In genomic region chr12:6770094-6770493, GRCh38 we compare ENCODE assay signal across 25 cellular contexts. TPM values are rescaled to one million over a fixed set of nuclear protein-coding genes. Genes with fewer than 3 reads are reported as not detected.
DNase-seq lines count a peak whose midpoint lies in the region; ATAC-seq and TF ChIP-seq lines count a peak whose summit lies in the region.
"Had no signal": no experiment of that assay in that cellular context is flagged by ENCODE, and none has a peak within 500 bp of the region (broad histone marks: within the 10 kb centered on the region; RNA-seq: fewer than 3 reads in every experiment).

No MANE protein-coding gene starts in this region.

- DNase-seq in natural killer cell treated with Interleukin-12 subunit alpha and Interleukin-12 subunit beta and Interleukin-15 and Interleukin-18, amount 100 ng/mL, for 72 hours (ENCODE audit: low spot score): peak; percentile 12
- no peak for DNase-seq in natural killer cell
- no peak for DNase-seq in MCF 10A (ENCODE audit: unreplicated experiment)
- DNase-seq in activated naive CD4-positive, alpha-beta T cell treated with Interleukin-2 at 50 U/mL for 16 hours: no peak
- DNase-seq in prostate gland (ENCODE audit: low spot score): no peak
- no peak for DNase-seq in SKM-1 treated with dmso at 0.1 percent for 144 hours (lab: John Stamatoyannopoulos, UW; ENCODE audit: unreplicated experiment)
- DNase-seq in activated T-cell treated with anti-CD3 and anti-CD28 coated beads, Interleukin-2, amount 50 U/mL, for 48 hours: no peak
- DNase-seq: adrenal gland; CD4-positive, alpha-beta T cell; dorsolateral prefrontal cortex; left colon; NCI-H1417 treated with DMSO at 0.1 percent for 48 hours; NCI-H526; occipital lobe; right cardiac atrium; SIG-M5; stimulated activated naive CD4-positive, alpha-beta T cell; T-helper 17 cell had no signal

- no peaks in the 10 kb centered on the region for H3K9me3 Mint-ChIP-seq in natural killer cell treated with Interleukin-12 subunit alpha and Interleukin-12 subunit beta and Interleukin-15 and Interleukin-18, amount 100 ng/mL, for 72 hours
- no peaks in the 10 kb centered on the region for H3K9me3 Mint-ChIP-seq in natural killer cell
- no peaks in the 10 kb centered on the region for H3K9me3 Mint-ChIP-seq in MCF 10A (ENCODE audit: unreplicated experiment)
- no peaks in the 10 kb centered on the region for H3K9me3 Mint-ChIP-seq in nephron
- H3K9me3 Mint-ChIP-seq: CD4-positive, alpha-beta T cell; WTC11 had no signal

- TF ChIP-seq CTCF in natural killer cell (IDR thresholded peaks at IDR 0.05) (no peak), MCF 10A (IDR thresholded peaks at IDR 0.05; ENCODE audit: unreplicated experiment) (no peak), nephron (IDR thresholded peaks at IDR 0.05; ENCODE audit: unreplicated experiment in 3 of 3) (no peak), prostate gland (IDR thresholded peaks at IDR 0.05) (no peak)

- H3K27me3 Mint-ChIP-seq in natural killer cell treated with Interleukin-12 subunit alpha and Interleukin-12 subunit beta and Interleukin-15 and Interleukin-18, amount 100 ng/mL, for 72 hours: peaks cover 34 to 39% of the 10 kb centered on the region in 2 donors
- H3K27me3 Mint-ChIP-seq in natural killer cell (ENCODE audit: low read depth in 2 of 2) (peaks cover 61 to 66% of the 10 kb centered on the region in 2 donors), MCF 10A (ENCODE audit: insufficient read depth, unreplicated experiment) (no peaks in the 10 kb centered on the region), nephron (ENCODE audit: low read depth) (peaks cover 15% of the 10 kb centered on the region)

- WGBS in prostate gland: 76% methylated on average over 12 of the region's 12 CpGs

- no peaks in the 10 kb centered on the region for H3K27me3 ChIP-seq in prostate gland (replicated peaks; ENCODE audit: insufficient read depth)
- H3K27me3 ChIP-seq: adrenal gland, vagina had no signal

- ATAC-seq in natural killer cell treated with Interleukin-12 subunit alpha and Interleukin-12 subunit beta and Interleukin-15 and Interleukin-18, amount 100 ng/mL, for 72 hours: no peak
- no peak for ATAC-seq in natural killer cell
- ATAC-seq: esophagus mucosa, HCT116, left colon, right cardiac atrium, T-helper 17 cell, WTC11 had no signal

- no TSS peak for BruUV-seq in MCF 10A (replicated peaks; lab: Mats Ljungman, UMichigan)

- no peaks in the 10 kb centered on the region for H3K9me3 ChIP-seq in prostate gland
- H3K9me3 ChIP-seq: adrenal gland, vagina had no signal

- TF ChIP-seq POLR2A in prostate gland (IDR thresholded peaks at IDR 0.05): no peak

- H3K27ac ChIP-seq in prostate gland: peak overlapping the region in 1 of 2 donors; percentile 51
- H3K27ac ChIP-seq: cardiac muscle cell had no signal

- peaks cover 35 to 54% of the 10 kb centered on the region in 2 donors for H3K4me1 Mint-ChIP-seq in natural killer cell treated with Interleukin-12 subunit alpha and Interleukin-12 subunit beta and Interleukin-15 and Interleukin-18, amount 100 ng/mL, for 72 hours (ENCODE audit: low read depth in 2 of 2)
- H3K4me1 Mint-ChIP-seq in natural killer cell (peaks cover 24 to 31% of the 10 kb centered on the region in 2 donors), MCF 10A (ENCODE audit: insufficient read depth, unreplicated experiment) (peaks cover 49% of the 10 kb centered on the region), nephron (peaks cover 40% of the 10 kb centered on the region)

- CTCF ChIA-PET in MCF 10A (lab: Yijun Ruan, JAX): interaction anchor here (0.7 to 7.8 kb wide), 3 partner anchors 9 to 81 kb away, joined by 3 to 174 read pairs (median 3); partner anchors contain the start of gene MLF2

- H3K4me1 ChIP-seq in prostate gland (replicated peaks): peaks cover 12% of the 10 kb centered on the region

- peaks cover 7% of the 10 kb centered on the region for H3K36me3 Mint-ChIP-seq in natural killer cell treated with Interleukin-12 subunit alpha and Interleukin-12 subunit beta and Interleukin-15 and Interleukin-18, amount 100 ng/mL, for 72 hours
- no peaks in the 10 kb centered on the region for H3K36me3 Mint-ChIP-seq in natural killer cell
- H3K36me3 Mint-ChIP-seq in MCF 10A (ENCODE audit: insufficient read depth, unreplicated experiment): peaks cover 15% of the 10 kb centered on the region
- peaks cover 39% of the 10 kb centered on the region for H3K36me3 Mint-ChIP-seq in nephron (ENCODE audit: low read depth)

- H3K4me3 ChIP-seq in prostate gland: no peak overlapping the region
- H3K4me3 ChIP-seq: adrenal gland, cardiac muscle cell, vagina had no signal

- intact Hi-C loops in natural killer cell (cut with micrococcal nuclease): no loop called here
- intact Hi-C loops in MCF 10A (cut with micrococcal nuclease): no loop called here
- intact Hi-C loops in prostate gland (cut with DNase I): no loop called here

- peak overlapping the region in 1 of 2 donors; percentile 72 for H3K27ac Mint-ChIP-seq in natural killer cell treated with Interleukin-12 subunit alpha and Interleukin-12 subunit beta and Interleukin-15 and Interleukin-18, amount 100 ng/mL, for 72 hours
- H3K27ac Mint-ChIP-seq in natural killer cell (no peak overlapping the region), MCF 10A (ENCODE audit: low read depth, unreplicated experiment) (peak overlapping the region; percentile 88), nephron (no peak overlapping the region)
- H3K27ac Mint-ChIP-seq: CD4-positive, alpha-beta T cell had no signal

- H3K4me3 Mint-ChIP-seq in natural killer cell treated with Interleukin-12 subunit alpha and Interleukin-12 subunit beta and Interleukin-15 and Interleukin-18, amount 100 ng/mL, for 72 hours: no peak overlapping the region
- no peak overlapping the region for H3K4me3 Mint-ChIP-seq in natural killer cell
- no peak overlapping the region for H3K4me3 Mint-ChIP-seq in MCF 10A (ENCODE audit: unreplicated experiment)
- H3K4me3 Mint-ChIP-seq in nephron: peak overlapping the region; percentile 22 to 38 (median 26)

- POLR2A ChIA-PET in MCF 10A (lab: Yijun Ruan, JAX): interaction anchor here (1.4 kb wide), 1 partner anchor 17 kb away, joined by 9 read pairs; the partner anchor contains the start of gene MLF2

- H3K36me3 ChIP-seq in prostate gland: peaks cover 0 to 7% of the 10 kb centered on the region in 2 donors
- H3K36me3 ChIP-seq: cardiac muscle cell had no signal

RNA-seq across cellular contexts. Expression of gene LAG3, which starts 2.2 kb away (rescaled TPM):
- 100 to 1,000 TPM in 1 of 2 donors, 10 to 100 TPM in 1; 78.2 to 365 TPM for total RNA-seq in natural killer cell treated with Interleukin-12 subunit alpha and Interleukin-12 subunit beta and Interleukin-15 and Interleukin-18, amount 100 ng/mL, for 72 hours
- total RNA-seq in natural killer cell: 1 to 10 TPM in 1 of 3 donors, under 1 TPM in 2; 0.36 to 7.6 (median 0.78) TPM
- total RNA-seq in MCF 10A (2022): 0.58 and 1.0 TPM in 2 replicates
- total RNA-seq in prostate gland: 10 to 100 TPM in 1 of 2 donors, under 1 TPM in 1; 0.73 to 13.1 TPM
- total RNA-seq: esophagus mucosa, glomerular endothelial cell, occipital lobe had no signal

RNA-seq across cellular contexts. Expression of gene PTMS, which starts 3.9 kb away (rescaled TPM):
- total RNA-seq in natural killer cell treated with Interleukin-12 subunit alpha and Interleukin-12 subunit beta and Interleukin-15 and Interleukin-18, amount 100 ng/mL, for 72 hours: 10 to 100 TPM; 50.4 to 93.8 TPM
- 10 to 100 TPM in 1 of 3 donors, 1 to 10 TPM in 2; 2.3 to 33.2 (median 2.8) TPM for total RNA-seq in natural killer cell
- 242 and 284 TPM in 2 replicates for total RNA-seq in MCF 10A (2022)
- 100 to 1,000 TPM; 285 to 339 TPM for total RNA-seq in prostate gland

RNA-seq across cellular contexts. Expression of gene MLF2, which starts 17.2 kb away (rescaled TPM):
- total RNA-seq in natural killer cell treated with Interleukin-12 subunit alpha and Interleukin-12 subunit beta and Interleukin-15 and Interleukin-18, amount 100 ng/mL, for 72 hours: 100 to 1,000 TPM in 1 of 2 donors, 10 to 100 TPM in 1; 98.3 to 124 TPM
- total RNA-seq in natural killer cell (100 to 1,000 TPM; 114 to 117 (median 116) TPM), MCF 10A (2022) (151 and 162 TPM in 2 replicates), prostate gland (100 to 1,000 TPM; 267 to 282 TPM)

RNA-seq across cellular contexts. Expression of gene CD4, which starts 19.2 kb away (rescaled TPM):
- 1 to 10 TPM in 1 of 2 donors, under 1 TPM in 1; 0.43 to 5.4 TPM for total RNA-seq in natural killer cell treated with Interleukin-12 subunit alpha and Interleukin-12 subunit beta and Interleukin-15 and Interleukin-18, amount 100 ng/mL, for 72 hours
- total RNA-seq in natural killer cell (10 to 100 TPM in 1 of 3 donors, 1 to 10 TPM in 2; 8.5 to 10.1 (median 9.8) TPM), MCF 10A (2022) (not detected in 2 replicates), prostate gland (1 to 10 TPM; 1.6 to 8.6 TPM)
- total RNA-seq: glomerular endothelial cell had no signal

RNA-seq across cellular contexts. Expression of gene COPS7A, which starts 46.2 kb away (rescaled TPM):
- 10 to 100 TPM; 49.6 to 60.6 TPM for total RNA-seq in natural killer cell treated with Interleukin-12 subunit alpha and Interleukin-12 subunit beta and Interleukin-15 and Interleukin-18, amount 100 ng/mL, for 72 hours
- total RNA-seq in natural killer cell (10 to 100 TPM; 23.5 to 29.8 (median 28.9) TPM), MCF 10A (2022) (55.5 and 61.3 TPM in 2 replicates), prostate gland (10 to 100 TPM; 92.0 to 92.6 TPM)

Comparison
In these comparisons a context has a peak if more than half of its experiments do, and no peak if none do; other contexts are left out.
1. RNA of gene LAG3, which starts 2.2 kb away (total RNA-seq): 78.2 to 365 TPM in natural killer cell treated with Interleukin-12 subunit alpha and Interleukin-12 subunit beta and Interleukin-15 and Interleukin-18, amount 100 ng/mL, for 72 hours; 0.73 to 13.1 TPM in prostate gland, 0.36 to 7.6 TPM in natural killer cell and 0.58 to 1.0 TPM in MCF 10A; every median in the first group is over 4 times any median in the second.
2. H3K4me3 Mint-ChIP-seq: peak in nephron (3 of 3); none in natural killer cell treated with Interleukin-12 subunit alpha and Interleukin-12 subunit beta and Interleukin-15 and Interleukin-18, amount 100 ng/mL, for 72 hours (single experiment), natural killer cell (single experiment) and MCF 10A (single experiment).